8 cellular contexts compared by ENCODE assay signal in the genomic region with DNA sequence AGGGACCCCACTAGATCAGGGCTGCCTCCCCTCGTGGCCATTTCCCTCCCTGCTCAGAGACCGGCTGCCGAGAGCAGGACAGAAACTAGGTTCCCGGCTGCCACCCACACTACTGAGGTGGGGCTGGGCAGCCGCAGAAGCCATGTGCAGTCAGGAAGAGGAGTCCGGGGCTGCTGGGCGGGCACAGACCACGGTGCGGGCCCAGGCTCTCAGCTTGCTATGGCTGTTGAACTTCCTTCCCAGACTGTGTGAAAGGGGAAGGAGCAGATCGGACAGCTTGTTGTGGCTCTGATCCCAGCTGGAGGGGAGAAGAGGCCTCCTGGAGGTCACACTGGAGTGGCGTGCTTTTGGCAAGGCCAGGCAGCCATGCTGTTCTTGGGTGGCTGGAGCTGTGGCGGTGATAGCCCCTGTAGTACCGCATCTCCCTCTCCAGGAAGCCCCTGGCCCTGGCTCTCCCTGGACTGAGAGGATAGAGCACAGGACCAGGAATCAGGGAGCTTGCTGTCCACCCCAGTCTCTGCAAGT. TPM values are rescaled to one million over a fixed set of nuclear protein-coding genes. Genes with fewer than 3 reads are reported as not detected.
DNase-seq lines count a peak whose midpoint lies in the region; ATAC-seq and TF ChIP-seq lines count a peak whose summit lies in the region.

No MANE protein-coding gene starts in this region.

- H3K27ac ChIP-seq in caudate nucleus (ENCODE audit: low read depth, low read length) (peak overlapping the region; percentile 69), muscle layer of duodenum (ENCODE audit: low read length) (peak overlapping the region; percentile 39)

- H3K4me3 ChIP-seq in GM06990 (replicated peaks; ENCODE audit: low read depth, low read length), result peak overlapping the region; percentile 47
- peak overlapping the region in 1 of 2 donors; percentile 28 for H3K4me3 ChIP-seq in muscle layer of duodenum (ENCODE audit: low read depth in 1 of 2, low read length in 2 of 2)
- H3K4me3 ChIP-seq in lower leg skin (ENCODE audit: low read depth, poor library complexity, severe bottlenecking), result no peak overlapping the region

- H3K27me3 ChIP-seq in GM06990 (replicated peaks; ENCODE audit: control insufficient read depth, insufficient read depth, low read length) (no peaks in the 10 kb centered on the region), muscle layer of duodenum (ENCODE audit: low read depth, low read length) (no peaks in the 10 kb centered on the region)

- TF ChIP-seq POLR2A in lower leg skin (IDR thresholded peaks at IDR 0.05), result no peak

- ATAC-seq in HG02623 (IDR thresholded peaks at IDR 0.05; ENCODE audit: unreplicated experiment), result no peak

- no peak for TF ChIP-seq CTCF in GM06990 (IDR thresholded peaks at IDR 0.05; ENCODE audit: insufficient read depth, low read length, poor library complexity, severe bottlenecking)
- TF ChIP-seq CTCF in lower leg skin (IDR thresholded peaks at IDR 0.05), result no peak

- 10 to 41% methylated on average over 11 to 13 of the region's 13 CpGs for WGBS in lower leg skin, 2 donors

- DNase-seq in GM06990 (ENCODE audit: extremely low read depth, insufficient read length) (no peak), NOMO-1 treated with dmso at 0.1 percent for 144 hours (lab: John Stamatoyannopoulos, UW; ENCODE audit: unreplicated experiment) (peak; percentile 70), caudate nucleus (lab: John Stamatoyannopoulos, UW) (peak in 14 of 61 donors; percentile 11 to 40 (median 23)), lower leg skin (ENCODE audit: low spot score in 2 of 2) (no peak), NCI-H2171 treated with DMSO at 0.1 percent for 48 hours (lab: John Stamatoyannopoulos, UW) (no peak), DMS153 (lab: John Stamatoyannopoulos, UW) (no peak)

- intact Hi-C loops in lower leg skin (cut with DNase I; ENCODE audit: low total_unique reads), result no loop called here

- peaks cover 18 to 74% of the 10 kb centered on the region in 2 donors for H3K4me1 ChIP-seq in muscle layer of duodenum (ENCODE audit: control insufficient read depth in 1 of 2, insufficient read depth in 2 of 2, low read length in 2 of 2)

- H3K36me3 ChIP-seq in GM06990 (ENCODE audit: control insufficient read depth, insufficient read depth, low read length) (peaks cover 3% of the 10 kb centered on the region), muscle layer of duodenum (ENCODE audit: control insufficient read depth in 1 of 2, insufficient read depth in 2 of 2, low read length in 2 of 2) (peaks cover 0 to 4% of the 10 kb centered on the region in 2 donors)

- H3K9me3 ChIP-seq in muscle layer of duodenum (ENCODE audit: control insufficient read depth in 1 of 2, low read length in 2 of 2), result no peaks in the 10 kb centered on the region

RNA-seq across cellular contexts. Expression of gene HK1, which starts 56.8 kb away (rescaled TPM):
- 100 to 1,000 TPM; 117 to 162 (median 158) TPM for total RNA-seq in lower leg skin
